ENCODE assay signal across 8 cellular contexts in genomic region chr19:45692187-45693111, GRCh38. TPM values are rescaled to one million over a fixed set of nuclear protein-coding genes. Genes with fewer than 3 reads are reported as not detected.
DNase-seq lines count a peak whose midpoint lies in the region; ATAC-seq and TF ChIP-seq lines count a peak whose summit lies in the region.

TSS of gene QPCTL (plus strand) at chr19:45692666. CDS start at chr19:45692704, 38 bp downstream.

- H3K27ac ChIP-seq in spleen: peak within 1 kb of the TSS; percentile 79 to 96 (median 90)

- peaks cover 3 to 46% (median 23%) of the 10 kb centered on the region in 6 donors for H3K36me3 ChIP-seq in spleen

- H3K4me3 ChIP-seq in spleen: peak within 1 kb of the TSS; percentile 62 to 99 (median 81)

- in situ Hi-C loops in GM18951 (cut with MboI; ENCODE audit: low sequenced_read_pairs, unreplicated experiment): no loop called here

- whole genome bisulfite sequencing in spleen, 5 donors: 0 to 1% (median 0%) methylated on average over 38 to 70 of the region's 70 CpGs

- TF ChIP-seq CTCF in spleen (IDR thresholded peaks at IDR 0.05 in 8 of 11, conservative IDR thresholded peaks at IDR 0.05 in 3 of 11): peak in 2 of 11 experiments; percentile 6 to 11

- peak; percentile 95 for TF ChIP-seq POLR2A in GM18951 (IDR thresholded peaks at IDR 0.05; ENCODE audit: extremely low read depth, insufficient read depth, insufficient read length)
- peak in 1 of 3 donors; percentile 41 for TF ChIP-seq POLR2A in spleen (IDR thresholded peaks at IDR 0.05)

- no peaks in the 10 kb centered on the region for H3K9me3 ChIP-seq in spleen

- peak; percentile 90 for ATAC-seq in HG03196 (IDR thresholded peaks at IDR 0.05; ENCODE audit: unreplicated experiment)

- H3K4me1 ChIP-seq in spleen: peaks cover 10 to 39% (median 24%) of the 10 kb centered on the region in 6 donors

- no peaks in the 10 kb centered on the region for H3K27me3 ChIP-seq in spleen (replicated peaks in 1 of 7)

- DNase-seq in AG08395 (ENCODE audit: low spot score) (peak; percentile 98), NCI-H345 (lab: John Stamatoyannopoulos, UW) (peak; percentile 98), inferior parietal cortex (ENCODE audit: extremely low spot score) (peak; percentile 98), spleen (peak; percentile 97)
- peak; percentile 88 to 99 (median 98) for DNase-seq in activated CD4-positive, CD25-positive, alpha-beta regulatory T cell (lab: John Stamatoyannopoulos, UW)
- DNase-seq in central memory CD4-positive, alpha-beta T cell: peak; percentile 99

- intact Hi-C loops in spleen (cut with DNase I; ENCODE audit: low total_unique reads): no loop called here

RNA-seq across cellular contexts. Expression of gene QPCTL, which starts in this region (rescaled TPM):
- total RNA-seq in spleen: 10 to 100 TPM in 2 of 7 donors, 1 to 10 TPM in 5; 5.0 to 10.7 (median 8.8) TPM
- 10 to 100 TPM in 2 of 3 donors, 1 to 10 TPM in 1; 9.5 to 10.7 (median 10.2) TPM for polyA plus RNA-seq in spleen

Comparison
In these comparisons a context has a peak if more than half of its experiments do, and no peak if none do; other contexts are left out.
1. Peak in every context shown above with its lines: DNase-seq, ATAC-seq, H3K4me3 ChIP-seq and H3K27ac ChIP-seq.